22 cellular contexts compared by ENCODE assay signal in the genomic region with DNA sequence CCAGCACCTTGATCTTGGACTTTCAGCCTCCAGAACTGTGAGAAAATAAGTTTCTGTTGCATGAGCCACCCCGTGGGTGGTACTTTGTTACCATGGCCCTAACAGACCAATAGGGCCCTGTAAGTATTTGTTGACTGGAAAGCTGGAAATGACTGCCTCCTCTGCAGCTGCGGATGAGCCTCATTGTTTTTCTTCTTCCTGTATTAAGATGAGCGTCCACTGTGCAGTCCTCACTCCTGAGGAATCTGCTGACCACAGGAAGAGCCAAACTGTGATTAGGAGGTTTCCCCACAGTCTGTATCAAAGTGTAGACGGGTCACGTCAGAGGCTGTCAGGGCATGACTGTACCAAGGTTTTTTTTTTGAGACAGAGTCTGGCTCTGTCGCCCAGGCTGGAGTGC. TPM values are rescaled to one million over a fixed set of nuclear protein-coding genes. Genes with fewer than 3 reads are reported as not detected.
DNase-seq lines count a peak whose midpoint lies in the region; ATAC-seq, FAIRE-seq and TF ChIP-seq lines count a peak whose summit lies in the region.
"Had no signal": no experiment of that assay in that cellular context is flagged by ENCODE, and none has a peak within 500 bp of the region (broad histone marks: within the 10 kb centered on the region; RNA-seq: fewer than 3 reads in every experiment).

No MANE protein-coding gene starts in this region.

- TF ChIP-seq EP300 in sigmoid colon (IDR thresholded peaks at IDR 0.05) = no peak

- TF ChIP-seq POLR2A in sigmoid colon (IDR thresholded peaks at IDR 0.05) = no peak
- TF ChIP-seq POLR2A in testis (IDR thresholded peaks at IDR 0.05) = no peak
- TF ChIP-seq POLR2A in GM12891 (IDR thresholded peaks at IDR 0.05; ENCODE audit: low read depth, low read length) = no peak

- peak overlapping the region; percentile 33 to 63 for H3K27ac ChIP-seq in left lung
- H3K27ac ChIP-seq in sigmoid colon = no peak overlapping the region
- no peak overlapping the region for H3K27ac ChIP-seq in testis
- H3K27ac ChIP-seq: thoracic aorta had no signal

- no peak for FAIRE-seq in GM12891 (lab: Jason Lieb, UNC)
- FAIRE-seq: D721Med, HTR-8/SVneo had no signal

- H3K9me3 ChIP-seq in left lung = peaks cover 0 to 3% of the 10 kb centered on the region in 2 donors
- no peaks in the 10 kb centered on the region for H3K9me3 ChIP-seq in sigmoid colon
- H3K9me3 ChIP-seq in testis = no peaks in the 10 kb centered on the region
- H3K9me3 ChIP-seq: thoracic aorta had no signal

- H3K4me3 ChIP-seq in left lung (no peak overlapping the region), sigmoid colon (no peak overlapping the region), testis (no peak overlapping the region)
- H3K4me3 ChIP-seq: HAP-1, thoracic aorta had no signal

- 89 to 91% methylated on average over 6 of the region's 6 CpGs for whole genome bisulfite sequencing in sigmoid colon, 2 donors
- 74 to 85% methylated on average over 6 of the region's 6 CpGs for WGBS in testis, 2 donors

- DNase-seq in LHCN-M2 (ENCODE audit: low read depth) (peak; percentile 56), dermis blood vessel endothelial cell (peak; percentile 99), left lung (no peak), sigmoid colon (peak; percentile 24), testis (no peak), GM12891 (ENCODE audit: insufficient read length, low spot score) (no peak)
- no peak for DNase-seq in effector CD4-positive, alpha-beta T cell
- DNase-seq: activated B cell treated with CpG ODN at 0.5 μM for 24 hours; activated CD8-positive, alpha-beta memory T cell treated with anti-CD3 and anti-CD28 coated beads, Interleukin-2, amount 10 ng/mL, durations not matched to agents 7 days and 5 days; activated gamma-delta T cell; mammary epithelial cell; MM.1S; naive thymus-derived CD8-positive, alpha-beta T cell; NCI-H187; SHP77; stimulated activated CD4-positive, alpha-beta T cell treated with anti-CD3 and anti-CD28 coated beads, Interleukin-4, amount 100 ng/mL, for 24 hours; stimulated activated CD8-positive, alpha-beta memory T cell treated with anti-CD3 and anti-CD28 coated beads, Interleukin-4, amount 100 ng/mL, for 48 hours had no signal

- TF ChIP-seq CTCF in left lung (IDR thresholded peaks at IDR 0.05) (no peak), sigmoid colon (IDR thresholded peaks at IDR 0.05) (no peak), testis (IDR thresholded peaks at IDR 0.05) (no peak)

- intact Hi-C loops in left lung (cut with DNase I) (no loop called here), sigmoid colon (cut with DNase I) (no loop called here), testis (cut with DNase I; ENCODE audit: low total_unique reads) (no loop called here)

- H3K36me3 ChIP-seq in left lung (no peaks in the 10 kb centered on the region), sigmoid colon (no peaks in the 10 kb centered on the region), testis (ENCODE audit: low read depth, missing control alignments) (no peaks in the 10 kb centered on the region)
- H3K36me3 ChIP-seq: HAP-1, thoracic aorta had no signal

- no peak for ATAC-seq in left lung
- ATAC-seq in activated CD4-positive, CD25-positive, alpha-beta regulatory T cell treated with anti-CD3 and anti-CD28 coated beads, Interleukin-2, amount 50 U/mL, for 24 hours = no peak
- ATAC-seq: activated CD8-positive, alpha-beta memory T cell treated with anti-CD3 and anti-CD28 coated beads, Interleukin-2, amount 10 ng/mL, durations not matched to agents 7 days and 5 days; naive thymus-derived CD8-positive, alpha-beta T cell had no signal

- peaks cover 8 to 53% of the 10 kb centered on the region in 2 donors for H3K4me1 ChIP-seq in left lung
- H3K4me1 ChIP-seq in sigmoid colon = peaks cover 0 to under 1% (median under 1%) of the 10 kb centered on the region in 4 donors
- peaks cover under 1% of the 10 kb centered on the region for H3K4me1 ChIP-seq in testis
- H3K4me1 ChIP-seq: HAP-1 had no signal

- H3K27me3 ChIP-seq in left lung (no peaks in the 10 kb centered on the region), sigmoid colon (no peaks in the 10 kb centered on the region), testis (no peaks in the 10 kb centered on the region)

TF ChIP-seq in GM12891, 5 proteins besides CTCF, POLR2A, EP300 and RAD21:
- TF ChIP-seq POLR2AphosphoS5 (IDR thresholded peaks at IDR 0.05; ENCODE audit: low read depth, low read length) (no peak), PAX5 (IDR thresholded peaks at IDR 0.05; ENCODE audit: insufficient read depth, low read length, severe bottlenecking) (no peak), POU2F2 (IDR thresholded peaks at IDR 0.05; ENCODE audit: low read depth, low read length) (no peak), TAF1 (IDR thresholded peaks at IDR 0.05; ENCODE audit: low read depth, low read length) (no peak), SPI1 (IDR thresholded peaks at IDR 0.05; ENCODE audit: low read depth, low read length) (no peak)

RNA-seq across cellular contexts. Expression of a gene that starts 12.2 kb away (rescaled TPM):
- total RNA-seq in LHCN-M2 (2014; rRNA removed) = 10.4 and 13.6 TPM in 2 replicates
- polyA plus RNA-seq in LHCN-M2 (2012) = 13.4 TPM
- 49.0 and 56.4 TPM in 2 replicates for total RNA-seq in dermis blood vessel endothelial cell
- 10 to 100 TPM; 36.9 to 43.5 TPM for total RNA-seq in left lung
- total RNA-seq in sigmoid colon = 10 to 100 TPM; 39.5 to 56.0 (median 48.0) TPM
- 10 to 100 TPM; 14.4 to 19.9 (median 17.3) TPM for polyA plus RNA-seq in sigmoid colon
- 10 to 100 TPM; 58.4 to 75.3 TPM for total RNA-seq in testis
- polyA plus RNA-seq in testis (ENCODE audit: insufficient read depth, low read depth, low replicate concordance) = 75.4 TPM
- polyA plus RNA-seq in GM12891 (2012; ENCODE audit: low read depth, missing spikeins) = 8.7 TPM

Comparison
In these comparisons a context has a peak if more than half of its experiments do, and no peak if none do; other contexts are left out.
1. DNase-seq: peak in LHCN-M2 (single experiment), dermis blood vessel endothelial cell (single experiment) and sigmoid colon (single experiment); none in left lung (0 of 2), testis (single experiment), effector CD4-positive, alpha-beta T cell (single experiment) and GM12891 (single experiment).
2. H3K27ac ChIP-seq: peak in left lung (2 of 2); none in sigmoid colon (0 of 4) and testis (0 of 2).